ENCODE assay signal across 19 cellular contexts in the genomic region with DNA sequence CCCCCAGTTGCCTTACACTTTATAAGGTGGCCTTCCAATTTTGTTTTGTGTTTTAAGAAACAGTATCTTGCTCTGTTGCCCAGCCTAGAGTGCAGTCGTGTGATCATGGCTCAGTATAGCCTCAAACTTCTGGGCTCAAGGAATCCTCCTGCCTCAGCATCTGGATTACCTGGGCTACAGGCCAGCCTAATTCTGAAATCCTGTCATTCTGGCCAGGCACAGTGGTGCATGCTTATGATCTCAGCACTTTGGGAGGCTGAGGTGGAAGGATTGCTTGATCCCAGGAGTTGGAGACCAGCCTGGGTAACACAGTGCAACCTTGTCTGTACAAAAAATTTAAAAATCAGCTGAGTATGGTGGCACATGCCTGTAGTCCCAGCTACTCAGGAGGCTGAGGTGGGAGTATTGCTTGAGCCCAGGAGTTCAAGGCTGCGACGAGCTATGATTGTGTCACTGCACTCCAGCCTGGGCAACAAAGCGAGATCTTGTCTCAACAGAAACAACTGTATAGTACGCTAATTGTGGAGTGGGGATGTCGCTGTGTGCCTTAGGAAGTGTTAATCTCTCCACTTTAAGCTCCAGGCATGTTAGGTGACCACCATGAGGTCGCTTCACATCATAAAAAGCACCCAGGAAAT.
"Had no signal": no experiment of that assay in that cellular context is flagged by ENCODE, and none has a peak within 500 bp of the region (broad histone marks: within the 10 kb centered on the region; RNA-seq: fewer than 3 reads in every experiment).

No MANE protein-coding gene starts in this region.

- H3K27me3 ChIP-seq: right atrium auricular region, testis had no signal

- H3K4me3 ChIP-seq: esophagus squamous epithelium, lung, right atrium auricular region, smooth muscle cell, testis had no signal

- DNase-seq: activated CD4-positive, alpha-beta memory T cell treated with anti-CD3 and anti-CD28 coated beads, Interleukin-2, amount 10 ng/mL, durations not matched to agents 7 days and 5 days; activated CD4-positive, alpha-beta T cell treated with anti-CD3 and anti-CD28 coated beads for 4 hours; activated effector memory CD4-positive, alpha-beta T cell treated with Interleukin-2 at 50 U/mL for 16 hours; activated naive CD4-positive, alpha-beta T cell treated with anti-CD3 and anti-CD28 coated beads, Interleukin-2, amount 50 U/mL, for 16 hours; activated T-cell treated with anti-CD3 and anti-CD28 coated beads, Interleukin-2, amount 50 U/mL, for 4 hours; caudate nucleus; effector CD8-positive, alpha-beta T cell; esophagus squamous epithelium; hippocampal formation; naive thymus-derived CD8-positive, alpha-beta T cell; nucleus accumbens; stimulated activated naive CD8-positive, alpha-beta T cell treated with anti-CD3 and anti-CD28 coated beads, Interleukin-15, amount 100 ng/mL, for 72 hours; testis had no signal

- ATAC-seq: activated T-cell treated with anti-CD3 and anti-CD28 coated beads, Interleukin-2, amount 50 U/mL, for 4 hours; naive thymus-derived CD8-positive, alpha-beta T cell; stimulated activated naive CD8-positive, alpha-beta T cell treated with anti-CD3 and anti-CD28 coated beads, Interleukin-15, amount 100 ng/mL, for 72 hours had no signal

- H3K27ac ChIP-seq: esophagus squamous epithelium, right atrium auricular region, testis had no signal

- H3K36me3 ChIP-seq: esophagus squamous epithelium, right atrium auricular region had no signal

- H3K4me2 ChIP-seq: smooth muscle cell had no signal

- H3K9me3 ChIP-seq: esophagus squamous epithelium, right atrium auricular region, testis had no signal

- H3K4me1 ChIP-seq: esophagus squamous epithelium, right atrium auricular region, testis had no signal

- FAIRE-seq: colon, endothelial cell of umbilical vein, TTC549 had no signal
